ENCODE assay signal across 8 cellular contexts in genomic region chr2:67846341-67847070, GRCh38.
DNase-seq lines count a peak whose midpoint lies in the region; ATAC-seq and TF ChIP-seq lines count a peak whose summit lies in the region.

No MANE protein-coding gene starts in this region.

- intact Hi-C loops in esophagus muscularis mucosa (cut with DNase I) = loop anchor here (5.0 to 10.0 kb wide), 5 partner anchors 174 to 1414 kb away; no protein-coding TSS in a partner anchor

- H3K9me3 Mint-ChIP-seq in HFFc6 = no peaks in the 10 kb centered on the region

- H3K36me3 ChIP-seq in esophagus muscularis mucosa (no peaks in the 10 kb centered on the region), tibial nerve (no peaks in the 10 kb centered on the region)

- TF ChIP-seq CTCF in HFFc6 (IDR thresholded peaks at IDR 0.05) = peak; percentile 93
- peak; percentile 91 for TF ChIP-seq CTCF in VCaP (conservative IDR thresholded peaks at IDR 0.05)
- peak; percentile 84 to 90 (median 84) for TF ChIP-seq CTCF in esophagus muscularis mucosa (IDR thresholded peaks at IDR 0.05)
- peak; percentile 49 to 78 (median 69) for TF ChIP-seq CTCF in tibial nerve (IDR thresholded peaks at IDR 0.05)

- peaks cover 51% of the 10 kb centered on the region for H3K4me1 Mint-ChIP-seq in HFFc6 (ENCODE audit: low read depth)

- H3K27ac Mint-ChIP-seq in HFFc6 = peak overlapping the region; percentile 59

- peaks cover 8% of the 10 kb centered on the region for H3K36me3 Mint-ChIP-seq in HFFc6 (ENCODE audit: low read depth)

- DNase-seq in DMS114 treated with DMSO at 0.1 percent for 48 hours (lab: John Stamatoyannopoulos, UW; ENCODE audit: unreplicated experiment) = peak; percentile 54
- DNase-seq in HFFc6 = peak; percentile 83
- peak; percentile 89 for DNase-seq in NCI-H2107 treated with DMSO at 0.1 percent for 48 hours (lab: John Stamatoyannopoulos, UW; ENCODE audit: unreplicated experiment)
- peak; percentile 97 for DNase-seq in esophagus muscularis mucosa (ENCODE audit: extremely low spot score)
- peak; percentile 43 for DNase-seq in middle frontal gyrus (ENCODE audit: extremely low spot score, low spot score)
- DNase-seq in tibial nerve (ENCODE audit: low spot score in 2 of 2) = peak; percentile 84 to 96

- ATAC-seq in HG02763 (IDR thresholded peaks at IDR 0.05; ENCODE audit: unreplicated experiment) = no peak

- peaks cover 3% of the 10 kb centered on the region; the same call in 1 of the 2 replicates for H3K27me3 Mint-ChIP-seq in HFFc6 (ENCODE audit: insufficient read depth)

- peak overlapping the region; percentile 77 for H3K4me3 Mint-ChIP-seq in HFFc6

- H3K4me1 ChIP-seq in esophagus muscularis mucosa (peaks cover 9 to 25% (median 14%) of the 10 kb centered on the region in 4 donors), tibial nerve (peaks cover 0 to 11% (median 0%) of the 10 kb centered on the region in 4 donors)

- TF ChIP-seq EP300 in esophagus muscularis mucosa (IDR thresholded peaks at IDR 0.05) (no peak), tibial nerve (IDR thresholded peaks at IDR 0.05) (peak; percentile 47 to 90)

- no peak overlapping the region for H3K27ac ChIP-seq in VCaP
- peak overlapping the region; percentile 48 to 75 (median 72) for H3K27ac ChIP-seq in esophagus muscularis mucosa (replicated peaks in 1 of 4)
- H3K27ac ChIP-seq in tibial nerve = peak overlapping the region in 1 of 4 donors; percentile 65

- no peaks in the 10 kb centered on the region for H3K27me3 ChIP-seq in esophagus muscularis mucosa
- H3K27me3 ChIP-seq in tibial nerve = peaks cover 0 to 5% of the 10 kb centered on the region in 2 donors

- no peak for TF ChIP-seq POLR2A in esophagus muscularis mucosa (IDR thresholded peaks at IDR 0.05; ENCODE audit: low read depth)
- TF ChIP-seq POLR2A in tibial nerve (IDR thresholded peaks at IDR 0.05) = no peak

- WGBS in esophagus muscularis mucosa = 4% methylated on average over 16 of the region's 16 CpGs
- 9% methylated on average over 16 of the region's 16 CpGs for WGBS in tibial nerve, 2 donors

- no peaks in the 10 kb centered on the region for H3K9me3 ChIP-seq in esophagus muscularis mucosa
- H3K9me3 ChIP-seq in tibial nerve = no peaks in the 10 kb centered on the region

- H3K4me3 ChIP-seq in esophagus muscularis mucosa = peak overlapping the region in 3 of 4 donors; percentile 12 to 33 (median 14)
- H3K4me3 ChIP-seq in tibial nerve = peak overlapping the region in 2 of 4 donors; percentile 14 to 38

Comparison
In these comparisons a context has a peak if more than half of its experiments do, and no peak if none do; other contexts are left out.
1. DNase-seq: peak in every context shown above with its lines; median percentile 97 in esophagus muscularis mucosa; 90 in tibial nerve; 89 in NCI-H2107 treated with DMSO at 0.1 percent for 48 hours; 83 in HFFc6; 54 in DMS114 treated with DMSO at 0.1 percent for 48 hours; 43 in middle frontal gyrus.